ENCODE assay signal across 21 cellular contexts in the genomic region with DNA sequence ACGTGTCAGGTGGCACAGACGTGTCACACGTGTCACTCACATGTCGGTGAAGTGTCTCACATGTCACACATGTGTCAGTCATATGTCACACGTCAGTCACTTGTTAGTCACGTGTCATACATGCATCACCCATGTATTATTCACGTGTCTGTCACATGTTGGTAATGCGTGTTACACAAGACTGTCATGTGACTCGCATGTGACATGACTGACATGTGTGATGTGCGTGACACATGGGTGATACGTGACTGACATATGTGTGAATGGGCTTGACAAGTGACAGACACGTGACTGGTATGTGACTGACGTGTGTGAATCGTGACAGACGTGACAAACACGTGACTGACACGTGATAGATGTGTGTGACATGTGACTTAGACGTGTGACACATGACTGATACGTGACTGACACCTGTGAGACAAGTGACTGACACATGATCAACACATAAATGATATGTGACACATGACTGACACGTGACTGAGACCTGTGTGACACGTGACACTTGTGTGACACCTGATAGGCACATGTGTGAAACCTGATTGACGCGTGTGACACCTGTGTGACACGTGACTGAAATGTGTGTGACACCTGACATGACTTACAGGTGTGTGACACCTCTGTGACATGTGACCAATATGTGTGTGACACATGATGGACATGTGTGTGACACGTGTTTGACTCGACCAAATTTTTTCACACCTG. TPM values are rescaled to one million over a fixed set of nuclear protein-coding genes. Genes with fewer than 3 reads are reported as not detected.
A peak's percentile ranks its signal among the peaks of the same experiment; 100 is the strongest.
DNase-seq lines count a peak whose midpoint lies in the region; ATAC-seq, FAIRE-seq and TF ChIP-seq lines count a peak whose summit lies in the region.
"Had no signal": no experiment of that assay in that cellular context is flagged by ENCODE, and none has a peak within 500 bp of the region (broad histone marks: within the 10 kb centered on the region; RNA-seq: fewer than 3 reads in every experiment).

No MANE protein-coding gene starts in this region.

- H2AK5ac ChIP-seq in mesendoderm (ENCODE audit: low read length), result no peak overlapping the region

- no peak; the same call in 1 of the 2 replicates for TF ChIP-seq POLR2A in A549 (IDR thresholded peaks at IDR 0.05; ENCODE audit: low read length)
- TF ChIP-seq POLR2A in GM12892 (IDR thresholded peaks at IDR 0.05; ENCODE audit: low read depth, low read length), result no peak

- H2BK5ac ChIP-seq in mesendoderm (ENCODE audit: low read length), result no peak overlapping the region

- WGBS in A549 (ENCODE audit: missing lambda C conversion rate), result 37% methylated on average over 26 of the region's 26 CpGs
- no CpG with 5 or more reads among the region's 26 CpGs for WGBS in mesendoderm (ENCODE audit: extremely low coverage, insufficient coverage, low lambda C conversion rate)

- H3K4me3 ChIP-seq in A549 (no peak overlapping the region), mesendoderm (ENCODE audit: low read length) (peak overlapping the region; percentile 1)
- H3K4me3 ChIP-seq: Peyer's patch, SJCRH30 had no signal

- H3K9ac ChIP-seq in mesendoderm (ENCODE audit: low read length), result no peak overlapping the region

- H3K27ac ChIP-seq in A549 (no peak overlapping the region), mesendoderm (ENCODE audit: low read depth, low read length) (no peak overlapping the region)
- H3K27ac ChIP-seq: Peyer's patch, SJCRH30 had no signal

- in situ Hi-C loops in SK-MEL-5 (cut with HindIII; ENCODE audit: low pct_unique_long_range_greater_than_20kb, low sequenced_read_pairs), result no loop called here

- H2BK15ac ChIP-seq in mesendoderm (replicated peaks; ENCODE audit: low read depth), result no peak overlapping the region

- H3K79me2 ChIP-seq in mesendoderm (ENCODE audit: control insufficient read depth, insufficient read depth, low read length), result no peaks in the 10 kb centered on the region

- H3K4me2 ChIP-seq in A549 (no peak overlapping the region), mesendoderm (ENCODE audit: low read length) (no peak overlapping the region)

- ATAC-seq in A549 (no peak), HG02884 (IDR thresholded peaks at IDR 0.05; ENCODE audit: unreplicated experiment) (no peak)

- H3K4me1 ChIP-seq in A549, result no peaks in the 10 kb centered on the region
- H3K4me1 ChIP-seq in mesendoderm (ENCODE audit: control insufficient read depth, low read depth, low read length), result no peaks in the 10 kb centered on the region
- H3K4me1 ChIP-seq: Peyer's patch, SJCRH30 had no signal

- H3K18ac ChIP-seq in mesendoderm (ENCODE audit: low read length), result no peak overlapping the region

- no peak for TF ChIP-seq RAD21 in A549 (conservative IDR thresholded peaks at IDR 0.05 in 1 of 2, IDR thresholded peaks at IDR 0.05 in 1 of 2)

- FAIRE-seq in A549 (lab: Jason Lieb, UNC) (no peak), GM12892 (lab: Jason Lieb, UNC) (peak; percentile 33)
- FAIRE-seq: D721Med had no signal

- H3K23ac ChIP-seq in mesendoderm (ENCODE audit: low read length), result no peak overlapping the region

- no peak overlapping the region for H3K4ac ChIP-seq in mesendoderm (ENCODE audit: low read depth, low read length)

- H3K79me1 ChIP-seq in mesendoderm (ENCODE audit: low read length), result no peaks in the 10 kb centered on the region

- CTCF ChIA-PET in A549 (lab: Yijun Ruan, JAX), result no interaction called here

- no peaks in the 10 kb centered on the region for H3K36me3 ChIP-seq in mesendoderm (ENCODE audit: control insufficient read depth, insufficient read depth, low read length)
- H3K36me3 ChIP-seq: Peyer's patch, SJCRH30 had no signal

- TF ChIP-seq CTCF in A549 (IDR thresholded peaks at IDR 0.05), result no peak

- POLR2A ChIA-PET in A549 (lab: Yijun Ruan, JAX), result no interaction called here

- TF ChIP-seq EP300 in A549 (IDR thresholded peaks at IDR 0.05), result no peak

- no peak overlapping the region for H2BK120ac ChIP-seq in mesendoderm (ENCODE audit: low read depth, low read length)

- no peak overlapping the region for H3K56ac ChIP-seq in mesendoderm (ENCODE audit: low read length)

- H3K27me3 ChIP-seq in mesendoderm (ENCODE audit: insufficient read depth, low read length, poor library complexity), result no peaks in the 10 kb centered on the region
- H3K27me3 ChIP-seq: Peyer's patch, SJCRH30 had no signal

- DNase-seq in A549 (ENCODE audit: low read depth in 1 of 2, low spot score in 1 of 2), result peak in 1 of 2 experiments; percentile 9
- DNase-seq in GM12892 (ENCODE audit: insufficient read length), result no peak
- DNase-seq in SK-MEL-5 (ENCODE audit: low read depth, low spot score), result peak; percentile 17
- no peak for DNase-seq in mesendoderm
- DNase-seq in middle frontal gyrus (ENCODE audit: extremely low spot score, low spot score), result no peak
- no peak for DNase-seq in RKO (ENCODE audit: low spot score)
- no peak for DNase-seq in dermis blood vessel endothelial cell
- DNase-seq: DMS53, EL, GF-D8, Karpas-422, NCI-H1417, NCI-H1694 treated with DMSO at 0.1 percent for 48 hours, NCI-H2081 treated with DMSO at 0.1 percent for 48 hours, NCI-H2171 treated with DMSO at 0.1 percent for 48 hours, NCI-H524 treated with DMSO at 0.1 percent for 48 hours, Peyer's patch, SJCRH30, T-helper 1 cell had no signal

- H4K8ac ChIP-seq in mesendoderm (ENCODE audit: low read depth, low read length), result no peak overlapping the region

- H3K9me3 ChIP-seq in A549, result peaks cover 23% of the 10 kb centered on the region
- H3K9me3 ChIP-seq: Peyer's patch had no signal

- H4K5ac ChIP-seq in mesendoderm (ENCODE audit: low read length), result no peak overlapping the region

TF ChIP-seq in A549, 52 proteins besides CTCF, POLR2A, EP300 and RAD21:
- TF ChIP-seq MYC (IDR thresholded peaks at IDR 0.05; ENCODE audit: borderline replicate concordance, low read length) (no peak), NPAS2 (CRISPR knock-in tag; IDR thresholded peaks at IDR 0.05; ENCODE audit: borderline replicate concordance) (peak; percentile 78), CHD2 (IDR thresholded peaks at IDR 0.05; ENCODE audit: low read length, partially characterized antibody) (no peak), NFE2L2 (conservative IDR thresholded peaks at IDR 0.05; ENCODE audit: low read length) (no peak), CEBPB (IDR thresholded peaks at IDR 0.05) (no peak)
- TF ChIP-seq, protein P1, sequence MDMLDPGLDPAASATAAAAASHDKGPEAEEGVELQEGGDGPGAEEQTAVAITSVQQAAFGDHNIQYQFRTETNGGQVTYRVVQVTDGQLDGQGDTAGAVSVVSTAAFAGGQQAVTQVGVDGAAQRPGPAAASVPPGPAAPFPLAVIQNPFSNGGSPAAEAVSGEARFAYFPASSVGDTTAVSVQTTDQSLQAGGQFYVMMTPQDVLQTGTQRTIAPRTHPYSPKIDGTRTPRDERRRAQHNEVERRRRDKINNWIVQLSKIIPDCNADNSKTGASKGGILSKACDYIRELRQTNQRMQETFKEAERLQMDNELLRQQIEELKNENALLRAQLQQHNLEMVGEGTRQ (IDR thresholded peaks at IDR 0.05), result peak; percentile 90

RNA-seq across cellular contexts. Expression of a gene that starts 56.1 kb away (rescaled TPM):
- polyA plus RNA-seq in A549 (2011; rRNA removed), result 6.1 and 7.7 TPM in 2 replicates
- 1.0 and 1.1 TPM in 2 replicates for polyA plus RNA-seq in A549 (2012; cell fraction: cytosol; rRNA removed)
- 1.00 and 1.9 TPM in 2 replicates for polyA plus RNA-seq in A549 (2012; cell fraction: nucleus; rRNA removed)
- polyA plus RNA-seq in A549 (2017; fragmentation: RNase III; extraction: RNeasy Plus Mini Kit Qiagen cat#74134 plus additional on column Dnase treatment), result 5.9 to 6.9 TPM (median 6.6 TPM) in 3 replicates
- 3.8 and 9.3 TPM in 2 replicates for polyA minus RNA-seq in A549 (2011; rRNA and poly(A)+ RNA removed)
- 13.2 TPM for polyA plus RNA-seq in GM12892 (2012; ENCODE audit: missing spikeins)
- total RNA-seq in SK-MEL-5 (2014; rRNA removed; shearing (Covaris generic)), result 19.1 and 20.8 TPM in 2 replicates
- polyA plus RNA-seq in SK-MEL-5 (2015; cell fraction: cytosol; rRNA removed), result 7.1 and 8.2 TPM in 2 replicates
- polyA plus RNA-seq in SK-MEL-5 (2015; cell fraction: nucleus; rRNA removed), result 15.3 and 15.6 TPM in 2 replicates
- 25.6 TPM for polyA plus RNA-seq in mesendoderm (2013, experiment 1 of 2)
- polyA plus RNA-seq in mesendoderm (2013, experiment 2 of 2), result 25.1 TPM
- total RNA-seq in dermis blood vessel endothelial cell, result 7.6 and 15.3 TPM in 2 replicates
